ENCODE assay signal across 18 cellular contexts in the genomic region with DNA sequence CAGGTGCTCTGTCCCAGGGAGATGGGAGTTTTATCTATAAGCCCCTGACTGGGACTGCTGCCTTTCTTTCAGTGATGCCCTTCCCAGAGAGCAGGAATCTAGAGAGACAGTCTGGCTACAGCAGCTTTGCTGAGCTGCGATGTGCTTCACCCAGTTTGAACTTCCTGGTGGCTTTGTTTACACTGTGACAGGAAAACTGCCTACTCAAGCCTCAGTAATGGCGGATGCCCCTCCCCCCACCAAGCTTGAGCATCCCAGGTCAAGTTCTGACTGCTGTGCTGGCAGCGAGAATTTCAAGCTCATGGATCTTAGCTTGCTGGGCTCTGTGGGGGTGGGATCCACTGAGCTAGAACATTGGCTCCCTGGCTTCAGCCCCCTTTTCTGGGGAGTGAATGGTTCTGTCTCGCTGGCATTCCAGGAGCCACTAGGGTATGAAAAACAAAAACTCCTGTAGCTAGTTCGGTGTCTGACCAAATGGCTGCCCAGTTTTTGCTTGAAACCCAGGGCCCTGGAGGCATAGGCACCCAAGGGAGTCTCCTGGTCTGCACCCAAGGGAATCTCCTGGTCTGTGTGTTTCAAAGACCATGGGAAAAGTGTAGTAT.
A peak's percentile ranks its signal among the peaks of the same experiment; 100 is the strongest.
DNase-seq lines count a peak whose midpoint lies in the region; ATAC-seq and TF ChIP-seq lines count a peak whose summit lies in the region.
"Had no signal": no experiment of that assay in that cellular context is flagged by ENCODE, and none has a peak within 500 bp of the region (broad histone marks: within the 10 kb centered on the region; RNA-seq: fewer than 3 reads in every experiment).

No MANE protein-coding gene starts in this region.

- ATAC-seq in T-cell (replicated peaks in 1 of 4) (peak in 2 of 4 experiments; percentile 19 to 45), GM19324 (IDR thresholded peaks at IDR 0.05; ENCODE audit: low FRiP score, unreplicated experiment) (no peak), GM18520 (IDR thresholded peaks at IDR 0.05; ENCODE audit: unreplicated experiment) (no peak)

- H3K27ac Mint-ChIP-seq in T-cell, result peak overlapping the region; percentile 53 to 89
- no peak overlapping the region for H3K27ac Mint-ChIP-seq in activated T-helper 2 cell treated with anti-CD3 and anti-CD28 coated beads, Interferon-gamma antibody, Interleukin-2, Interleukin-4, amounts not matched to agents 10 μg/mL and 5 μg/mL and 100 μg/mL, durations not matched to agents 14 hours and 24 hours and 36 hours
- H3K27ac Mint-ChIP-seq: activated B cell treated with CpG ODN at 0.5 μM for 24 hours, HFFc6, immature natural killer cell had no signal

- H3K9me3 ChIP-seq in BLaER1 (peaks cover 12% of the 10 kb centered on the region; the same call in 1 of the 2 replicates), right atrium auricular region (peaks cover 0 to 3% of the 10 kb centered on the region in 2 donors)

- peaks cover 29% of the 10 kb centered on the region for H3K36me3 Mint-ChIP-seq in T-cell
- no peaks in the 10 kb centered on the region for H3K36me3 Mint-ChIP-seq in activated T-helper 2 cell treated with anti-CD3 and anti-CD28 coated beads, Interferon-gamma antibody, Interleukin-2, Interleukin-4, amounts not matched to agents 10 μg/mL and 5 μg/mL and 100 μg/mL, durations not matched to agents 14 hours and 24 hours and 36 hours (ENCODE audit: low read depth)
- H3K36me3 Mint-ChIP-seq: immature natural killer cell had no signal

- intact Hi-C loops in activated T-helper 2 cell treated with anti-CD3 and anti-CD28 coated beads, Interferon-gamma antibody, Interleukin-2, Interleukin-4, amounts not matched to agents 10 μg/mL and 5 μg/mL and 100 μg/mL, durations not matched to agents 14 hours and 24 hours and 36 hours (cut with micrococcal nuclease), result no loop called here

- CTCF ChIA-PET in T-cell (lab: Charles Lee), result interaction anchor here (0.9 to 1.1 kb wide), 2 partner anchors 51 to 382 kb away, joined by 3 to 4 read pairs; no protein-coding TSS in a partner anchor

- no peaks in the 10 kb centered on the region for H4K20me1 ChIP-seq in BLaER1

- no peaks in the 10 kb centered on the region for H3K27me3 Mint-ChIP-seq in T-cell
- H3K27me3 Mint-ChIP-seq in activated T-helper 2 cell treated with anti-CD3 and anti-CD28 coated beads, Interferon-gamma antibody, Interleukin-2, Interleukin-4, amounts not matched to agents 10 μg/mL and 5 μg/mL and 100 μg/mL, durations not matched to agents 14 hours and 24 hours and 36 hours (ENCODE audit: low read depth), result peaks cover 13% of the 10 kb centered on the region
- H3K27me3 Mint-ChIP-seq: activated B cell treated with CpG ODN at 0.5 μM for 24 hours had no signal

- H3K4me3 ChIP-seq in BLaER1, result no peak overlapping the region
- no peak overlapping the region for H3K4me3 ChIP-seq in right atrium auricular region

- DNase-seq in EH (ENCODE audit: low read depth) (peak; percentile 17), T-cell (peak in 19 of 34 experiments; percentile 1 to 34 (median 11)), islet precursor cell (peak; percentile 56), right atrium auricular region (ENCODE audit: low spot score) (no peak)
- DNase-seq in activated T-helper 2 cell treated with anti-CD3 and anti-CD28 coated beads, Interferon-gamma antibody, Interleukin-2, Interleukin-4, amounts not matched to agents 10 μg/mL and 5 μg/mL and 100 μg/mL, durations not matched to agents 14 hours and 24 hours and 36 hours (ENCODE audit: low spot score), result no peak
- DNase-seq: activated B cell treated with CpG ODN at 0.5 μM for 24 hours; activated gamma-delta T cell treated with Interleukin-2 at 50 U/mL for 16 hours; C1 segment of cervical spinal cord; cerebellar nuclear complex; HFFc6; immature natural killer cell; Kasumi-1; NCI-H345; stimulated activated CD4-positive, alpha-beta T cell treated with anti-CD3 and anti-CD28 coated beads, Interleukin-12 subunit alpha, Interleukin-12 subunit beta, amount 100 ng/mL, for 4 hours; stimulated activated CD8-positive, alpha-beta memory T cell treated with anti-CD3 and anti-CD28 coated beads, Interleukin-4, amount 100 ng/mL, for 48 hours had no signal

- no peak overlapping the region for H3K9ac ChIP-seq in BLaER1

- H3K36me3 ChIP-seq in BLaER1 (no peaks in the 10 kb centered on the region), right atrium auricular region (no peaks in the 10 kb centered on the region)

- peaks cover 5 to 19% (median 5%) of the 10 kb centered on the region in 3 donors for H3K4me1 Mint-ChIP-seq in T-cell
- H3K4me1 Mint-ChIP-seq in activated T-helper 2 cell treated with anti-CD3 and anti-CD28 coated beads, Interferon-gamma antibody, Interleukin-2, Interleukin-4, amounts not matched to agents 10 μg/mL and 5 μg/mL and 100 μg/mL, durations not matched to agents 14 hours and 24 hours and 36 hours (ENCODE audit: low read depth), result peaks cover 7% of the 10 kb centered on the region
- H3K4me1 Mint-ChIP-seq: immature natural killer cell had no signal

- H3K4me1 ChIP-seq in BLaER1 (peaks cover 10% of the 10 kb centered on the region), right atrium auricular region (no peaks in the 10 kb centered on the region)

- H3K4me2 ChIP-seq in BLaER1, result peak overlapping the region; percentile 23; the same call in 1 of the 2 replicates

- peak overlapping the region in 1 of 3 donors; percentile 43 for H3K4me3 Mint-ChIP-seq in T-cell
- H3K4me3 Mint-ChIP-seq in activated T-helper 2 cell treated with anti-CD3 and anti-CD28 coated beads, Interferon-gamma antibody, Interleukin-2, Interleukin-4, amounts not matched to agents 10 μg/mL and 5 μg/mL and 100 μg/mL, durations not matched to agents 14 hours and 24 hours and 36 hours (ENCODE audit: low read depth), result no peak overlapping the region
- H3K4me3 Mint-ChIP-seq: activated B cell treated with CpG ODN at 0.5 μM for 24 hours, HFFc6, immature natural killer cell had no signal

- no peak for TF ChIP-seq CTCF in right atrium auricular region (IDR thresholded peaks at IDR 0.05)

- H3K27me3 ChIP-seq in BLaER1, result no peaks in the 10 kb centered on the region
- H3K27me3 ChIP-seq in right atrium auricular region, result no peaks in the 10 kb centered on the region

- H3K27ac ChIP-seq in BLaER1 (peak overlapping the region; percentile 23), right atrium auricular region (no peak overlapping the region)

- H3K9me3 Mint-ChIP-seq in T-cell, result peaks cover 3 to 32% (median 5%) of the 10 kb centered on the region in 3 donors
- peaks cover 35% of the 10 kb centered on the region for H3K9me3 Mint-ChIP-seq in activated T-helper 2 cell treated with anti-CD3 and anti-CD28 coated beads, Interferon-gamma antibody, Interleukin-2, Interleukin-4, amounts not matched to agents 10 μg/mL and 5 μg/mL and 100 μg/mL, durations not matched to agents 14 hours and 24 hours and 36 hours
- H3K9me3 Mint-ChIP-seq: HFFc6 had no signal

- POLR2A ChIA-PET in T-cell (lab: Charles Lee), result interaction anchor here in 1 of 2 donors (0.5 kb wide), 1 partner anchor 52 kb away, joined by 4 read pairs; no protein-coding TSS in a partner anchor

Comparison
In these comparisons a context has a peak if more than half of its experiments do, and no peak if none do; other contexts are left out.
1. DNase-seq: peak in EH (single experiment), T-cell (19 of 34) and islet precursor cell (single experiment); none in right atrium auricular region (single experiment) and activated T-helper 2 cell treated with anti-CD3 and anti-CD28 coated beads, Interferon-gamma antibody, Interleukin-2, Interleukin-4, amounts not matched to agents 10 μg/mL and 5 μg/mL and 100 μg/mL, durations not matched to agents 14 hours and 24 hours and 36 hours (single experiment).